In genomic region chr9:91053824-91054223, GRCh38 we compare ENCODE assay signal across 19 cellular contexts.
DNase-seq lines count a peak whose midpoint lies in the region; ATAC-seq lines count a peak whose summit lies in the region.
"Had no signal": no experiment of that assay in that cellular context is flagged by ENCODE, and none has a peak within 500 bp of the region (broad histone marks: within the 10 kb centered on the region; RNA-seq: fewer than 3 reads in every experiment).

No MANE protein-coding gene starts in this region.

- peaks cover 12% of the 10 kb centered on the region for H3K9me3 Mint-ChIP-seq in activated T-cell treated with anti-CD3 and anti-CD28 coated beads, Interleukin-2, amount 50 U/mL, for 24 hours
- peaks cover 12% of the 10 kb centered on the region for H3K9me3 Mint-ChIP-seq in activated naive CD8-positive, alpha-beta T cell treated with anti-CD3 and anti-CD28 coated beads, Interleukin-2, amount 50 U/mL, for 24 hours

- ATAC-seq in activated naive CD8-positive, alpha-beta T cell treated with anti-CD3 and anti-CD28 coated beads, Interleukin-2, amount 50 U/mL, for 24 hours = peak; percentile 95
- no peak for ATAC-seq in HG03432 (IDR thresholded peaks at IDR 0.05; ENCODE audit: unreplicated experiment)
- no peak for ATAC-seq in Right ventricle myocardium inferior
- ATAC-seq: HCT116, Panc1 had no signal

- H3K4me1 Mint-ChIP-seq in activated T-cell treated with anti-CD3 and anti-CD28 coated beads, Interleukin-2, amount 50 U/mL, for 24 hours (ENCODE audit: low read depth) = peaks cover 81% of the 10 kb centered on the region
- peaks cover 85% of the 10 kb centered on the region for H3K4me1 Mint-ChIP-seq in activated naive CD8-positive, alpha-beta T cell treated with anti-CD3 and anti-CD28 coated beads, Interleukin-2, amount 50 U/mL, for 24 hours
- H3K4me1 Mint-ChIP-seq: CD4-positive, CD25-positive, alpha-beta regulatory T cell had no signal

- DNase-seq in activated T-cell treated with anti-CD3 and anti-CD28 coated beads, Interleukin-2, amount 50 U/mL, for 24 hours = no peak
- DNase-seq in activated T-cell treated with anti-CD3 and anti-CD28 coated beads, Interleukin-2, amount 50 U/mL, for 1 hour = no peak
- DNase-seq in stimulated activated CD4-positive, alpha-beta T cell treated with anti-CD3 and anti-CD28 coated beads, Interleukin-15, amount 100 ng/mL, for 24 hours = peak; percentile 46
- no peak for DNase-seq in stimulated activated CD4-positive, alpha-beta T cell treated with anti-CD3 and anti-CD28 coated beads, Interleukin-4, amount 100 ng/mL, for 24 hours
- DNase-seq in activated naive CD8-positive, alpha-beta T cell treated with anti-CD3 and anti-CD28 coated beads, Interleukin-2, amount 50 U/mL, for 24 hours = no peak
- no peak for DNase-seq in Right ventricle myocardium inferior (ENCODE audit: missing footprints)
- DNase-seq: CD4-positive, CD25-positive, alpha-beta regulatory T cell; EL; GF-D8; Karpas-422; NCI-H1694; NCI-H2081; NCI-H2171; NCI-H345; NCI-H524; NCI-H82 had no signal

- no peaks in the 10 kb centered on the region for H3K36me3 Mint-ChIP-seq in activated T-cell treated with anti-CD3 and anti-CD28 coated beads, Interleukin-2, amount 50 U/mL, for 24 hours (ENCODE audit: low read depth)
- H3K36me3 Mint-ChIP-seq in activated naive CD8-positive, alpha-beta T cell treated with anti-CD3 and anti-CD28 coated beads, Interleukin-2, amount 50 U/mL, for 24 hours (ENCODE audit: low read depth) = peaks cover 3% of the 10 kb centered on the region
- H3K36me3 Mint-ChIP-seq: CD4-positive, CD25-positive, alpha-beta regulatory T cell had no signal

- intact Hi-C loops in Right ventricle myocardium inferior (cut with DNase I) = no loop called here

- H3K27me3 Mint-ChIP-seq in activated T-cell treated with anti-CD3 and anti-CD28 coated beads, Interleukin-2, amount 50 U/mL, for 24 hours = peaks cover 3% of the 10 kb centered on the region
- peaks cover 2% of the 10 kb centered on the region for H3K27me3 Mint-ChIP-seq in activated naive CD8-positive, alpha-beta T cell treated with anti-CD3 and anti-CD28 coated beads, Interleukin-2, amount 50 U/mL, for 24 hours

- H3K27ac Mint-ChIP-seq in activated T-cell treated with anti-CD3 and anti-CD28 coated beads, Interleukin-2, amount 50 U/mL, for 24 hours = peak overlapping the region; percentile 88
- peak overlapping the region; percentile 76 for H3K27ac Mint-ChIP-seq in activated naive CD8-positive, alpha-beta T cell treated with anti-CD3 and anti-CD28 coated beads, Interleukin-2, amount 50 U/mL, for 24 hours

- peak overlapping the region; percentile 11 for H3K4me3 Mint-ChIP-seq in activated T-cell treated with anti-CD3 and anti-CD28 coated beads, Interleukin-2, amount 50 U/mL, for 24 hours
- no peak overlapping the region for H3K4me3 Mint-ChIP-seq in activated naive CD8-positive, alpha-beta T cell treated with anti-CD3 and anti-CD28 coated beads, Interleukin-2, amount 50 U/mL, for 24 hours
- H3K4me3 Mint-ChIP-seq: CD4-positive, CD25-positive, alpha-beta regulatory T cell had no signal
